ENCODE assay signal across 15 cellular contexts in genomic region chr6:14655990-14656640, GRCh38.
A peak's percentile ranks its signal among the peaks of the same experiment; 100 is the strongest.
DNase-seq lines count a peak whose midpoint lies in the region; ATAC-seq and TF ChIP-seq lines count a peak whose summit lies in the region.
"Had no signal": no experiment of that assay in that cellular context is flagged by ENCODE, and none has a peak within 500 bp of the region (broad histone marks: within the 10 kb centered on the region; RNA-seq: fewer than 3 reads in every experiment).

No MANE protein-coding gene starts in this region.

- no peak for TF ChIP-seq CTCF in osteoblast (IDR thresholded peaks at IDR 0.05; ENCODE audit: extremely low read depth, low read depth, low read length)

- CTCF ChIA-PET in activated CD4-positive, alpha-beta memory T cell treated with anti-CD3 and anti-CD28 coated beads, Interleukin-2, amount 10 ng/mL, durations not matched to agents 7 days and 5 days (lab: Charles Lee): no interaction called here

- H3K9me3 Mint-ChIP-seq in IgD-negative memory B cell: peaks cover 0 to 3% (median 0%) of the 10 kb centered on the region in 3 donors
- H3K9me3 Mint-ChIP-seq in activated CD4-positive, alpha-beta memory T cell treated with anti-CD3 and anti-CD28 coated beads, Interleukin-2, amount 10 ng/mL, durations not matched to agents 7 days and 5 days: no peaks in the 10 kb centered on the region
- H3K9me3 Mint-ChIP-seq: GM23338 had no signal

- POLR2A ChIA-PET in activated CD4-positive, alpha-beta memory T cell treated with anti-CD3 and anti-CD28 coated beads, Interleukin-2, amount 10 ng/mL, durations not matched to agents 7 days and 5 days (lab: Charles Lee): interaction anchor here (1.2 to 2.7 kb wide), 2 partner anchors 20 to 446 kb away, joined by 3 to 13 read pairs; no protein-coding TSS in a partner anchor

- H3K4me3 Mint-ChIP-seq in IgD-negative memory B cell: peak overlapping the region; percentile 23 to 72 (median 70)
- no peak overlapping the region for H3K4me3 Mint-ChIP-seq in activated CD4-positive, alpha-beta memory T cell treated with anti-CD3 and anti-CD28 coated beads, Interleukin-2, amount 10 ng/mL, durations not matched to agents 7 days and 5 days
- H3K4me3 Mint-ChIP-seq: GM23338 had no signal

- H3K4me3 ChIP-seq in osteoblast (ENCODE audit: insufficient read depth, low read length): no peak overlapping the region
- H3K4me3 ChIP-seq: coronary artery, GM23338, ovary had no signal

- no peaks in the 10 kb centered on the region for H3K27me3 ChIP-seq in osteoblast (ENCODE audit: insufficient read depth, low read length)
- H3K27me3 ChIP-seq: ovary had no signal

- peak; percentile 8 for DNase-seq in NCI-H526 treated with DMSO at 0.1 percent for 48 hours (lab: John Stamatoyannopoulos, UW)
- DNase-seq in NCI-H526 (lab: John Stamatoyannopoulos, UW): no peak
- no peak for DNase-seq in activated CD4-positive, alpha-beta memory T cell treated with anti-CD3 and anti-CD28 coated beads, Interleukin-2, amount 10 ng/mL, durations not matched to agents 7 days and 5 days
- DNase-seq in osteoblast (ENCODE audit: insufficient read length, low spot score, missing footprints): no peak
- DNase-seq in DMS79 (lab: John Stamatoyannopoulos, UW): no peak
- no peak for DNase-seq in foreskin melanocyte
- DNase-seq: foreskin fibroblast; ovary; stimulated activated CD4-positive, alpha-beta T cell treated with anti-CD3 and anti-CD28 coated beads, Interleukin-4, amount 100 ng/mL, for 4 hours had no signal

- no peaks in the 10 kb centered on the region for H3K79me2 ChIP-seq in osteoblast (ENCODE audit: insufficient read depth, low read length)

- no peaks in the 10 kb centered on the region for H3K36me3 Mint-ChIP-seq in IgD-negative memory B cell
- H3K36me3 Mint-ChIP-seq in activated CD4-positive, alpha-beta memory T cell treated with anti-CD3 and anti-CD28 coated beads, Interleukin-2, amount 10 ng/mL, durations not matched to agents 7 days and 5 days (ENCODE audit: low read depth): no peaks in the 10 kb centered on the region

- H3K36me3 ChIP-seq in osteoblast (ENCODE audit: insufficient read depth, low read length): no peaks in the 10 kb centered on the region
- H3K36me3 ChIP-seq: ovary had no signal

- no peaks in the 10 kb centered on the region for H3K27me3 Mint-ChIP-seq in IgD-negative memory B cell
- H3K27me3 Mint-ChIP-seq in activated CD4-positive, alpha-beta memory T cell treated with anti-CD3 and anti-CD28 coated beads, Interleukin-2, amount 10 ng/mL, durations not matched to agents 7 days and 5 days: peaks cover 17% of the 10 kb centered on the region

- H3K27ac ChIP-seq in osteoblast (ENCODE audit: low read depth, low read length): no peak overlapping the region
- H3K27ac ChIP-seq: 22Rv1, coronary artery had no signal

- no peaks in the 10 kb centered on the region for H3K4me1 ChIP-seq in osteoblast (ENCODE audit: insufficient read depth, low read length)

- no peak overlapping the region for H3K4me2 ChIP-seq in osteoblast (ENCODE audit: insufficient read depth, low read length)
- H3K4me2 ChIP-seq: GM23338 had no signal

- peaks cover 5 to 40% (median 39%) of the 10 kb centered on the region in 3 donors for H3K4me1 Mint-ChIP-seq in IgD-negative memory B cell
- peaks cover 30% of the 10 kb centered on the region for H3K4me1 Mint-ChIP-seq in activated CD4-positive, alpha-beta memory T cell treated with anti-CD3 and anti-CD28 coated beads, Interleukin-2, amount 10 ng/mL, durations not matched to agents 7 days and 5 days

- peak overlapping the region; percentile 59 to 94 (median 94) for H3K27ac Mint-ChIP-seq in IgD-negative memory B cell
- H3K27ac Mint-ChIP-seq in activated CD4-positive, alpha-beta memory T cell treated with anti-CD3 and anti-CD28 coated beads, Interleukin-2, amount 10 ng/mL, durations not matched to agents 7 days and 5 days: peak overlapping the region; percentile 73
- H3K27ac Mint-ChIP-seq: GM23338 had no signal

- peak overlapping the region; percentile 28 for H2AFZ ChIP-seq in osteoblast (ENCODE audit: low read length)
- H2AFZ ChIP-seq: GM23338 had no signal

- H4K20me1 ChIP-seq in osteoblast (ENCODE audit: insufficient read depth, low read length): no peaks in the 10 kb centered on the region

- no peak for ATAC-seq in HG03039 (IDR thresholded peaks at IDR 0.05; ENCODE audit: unreplicated experiment)
- ATAC-seq: GM23338, left lobe of liver had no signal

- no peaks in the 10 kb centered on the region for H3K9me3 ChIP-seq in osteoblast (ENCODE audit: low read depth, low read length)
- H3K9me3 ChIP-seq: ovary had no signal
